1 cellular context compared by ENCODE assay signal in the genomic region with DNA sequence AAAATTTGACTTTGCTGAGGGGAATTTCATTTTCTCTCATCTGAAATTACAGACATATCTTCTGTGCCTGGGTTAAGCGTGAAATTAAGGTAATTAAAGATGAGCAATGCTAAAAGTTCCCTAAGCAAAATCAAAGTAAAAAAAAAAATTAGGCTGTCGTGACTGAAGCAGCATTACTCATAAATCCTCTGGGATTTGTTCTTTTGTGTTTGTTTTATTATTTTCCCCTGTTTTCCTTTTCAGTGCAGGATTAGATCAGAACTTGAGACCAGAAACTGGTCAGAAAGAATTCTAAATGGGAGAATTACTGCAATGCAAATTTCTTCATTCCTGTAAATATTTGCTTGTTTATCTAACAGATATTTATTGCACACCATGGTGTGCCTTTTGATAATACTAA.
TF ChIP-seq lines count a peak whose summit lies in the region.

No MANE protein-coding gene starts in this region.

TF ChIP-seq in IMR-90, 13 proteins besides CTCF, POLR2A, EP300 and RAD21 (continued from another document):
- TF ChIP-seq NFE2L2 (IDR thresholded peaks at IDR 0.05; ENCODE audit: low read depth, low read length), result no peak
